ENCODE assay signal across 24 cellular contexts in the genomic region with DNA sequence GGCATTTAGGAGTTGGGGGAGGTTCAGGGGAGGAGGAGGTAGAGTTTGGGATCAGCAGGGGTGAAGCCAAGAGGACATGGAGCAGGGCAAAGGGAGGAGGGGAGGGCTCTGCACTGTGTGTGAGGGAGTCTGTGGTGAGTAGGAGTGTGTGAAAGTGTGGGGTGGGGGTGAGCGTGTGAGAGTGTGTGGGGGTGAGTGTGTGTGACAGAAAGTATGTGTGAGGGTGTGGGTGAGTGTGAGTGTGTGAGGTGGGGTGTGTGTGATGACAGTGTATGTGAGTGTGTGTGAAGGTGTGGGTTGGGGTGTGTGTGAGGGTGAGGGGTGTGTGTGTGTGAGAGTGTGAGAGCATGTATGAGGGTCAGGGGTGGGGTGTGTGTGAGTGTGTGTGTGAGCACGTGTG.
DNase-seq lines count a peak whose midpoint lies in the region; FAIRE-seq and TF ChIP-seq lines count a peak whose summit lies in the region.
"Had no signal": no experiment of that assay in that cellular context is flagged by ENCODE, and none has a peak within 500 bp of the region (broad histone marks: within the 10 kb centered on the region; RNA-seq: fewer than 3 reads in every experiment).

No MANE protein-coding gene starts in this region.

- H3K27me3 Mint-ChIP-seq in immature natural killer cell (ENCODE audit: low read depth in 3 of 3) = peaks cover 4 to 13% (median 10%) of the 10 kb centered on the region in 3 donors

- H3K27me3 ChIP-seq in spleen (replicated peaks in 1 of 7) = peaks cover 0 to 18% (median 0%) of the 10 kb centered on the region in 7 donors

- no peaks in the 10 kb centered on the region for H3K4me1 ChIP-seq in HEK293 (ENCODE audit: control insufficient read depth, insufficient read depth, low read length)
- H3K4me1 ChIP-seq in spleen = no peaks in the 10 kb centered on the region

- TF ChIP-seq CTCF in GM13976 (IDR thresholded peaks at IDR 0.05; ENCODE audit: borderline replicate concordance, control extremely low read depth, extremely low read depth, insufficient read depth, missing control alignments) (no peak), HEK293 (tag by site-specific recombination; IDR thresholded peaks at IDR 0.05) (no peak), spleen (IDR thresholded peaks at IDR 0.05 in 8 of 11, conservative IDR thresholded peaks at IDR 0.05 in 3 of 11) (no peak)

- in situ Hi-C loops in GM13976 (cut with MboI; ENCODE audit: low sequenced_read_pairs, unreplicated experiment) = no loop called here

- no peak overlapping the region for H3K4me3 Mint-ChIP-seq in immature natural killer cell
- H3K4me3 Mint-ChIP-seq: CD4-positive, alpha-beta T cell had no signal

- peaks cover 0 to 6% of the 10 kb centered on the region in 2 donors for H3K4me1 Mint-ChIP-seq in immature natural killer cell

- H3K27ac Mint-ChIP-seq in immature natural killer cell = peak overlapping the region in 5 of 6 donors; percentile 12 to 82 (median 34)
- H3K27ac Mint-ChIP-seq: CD4-positive, alpha-beta T cell had no signal

- H3K27ac ChIP-seq in HEK293 (ENCODE audit: extremely low read depth, low read depth, low read length) = no peak overlapping the region
- no peak overlapping the region for H3K27ac ChIP-seq in spleen
- H3K27ac ChIP-seq: A549; BLaER1 treated with 17β-estradiol and CSF1 and Interleukin-3, amounts not matched to agents 10 nM and 100 nM; PC-9 had no signal

- WGBS in spleen, 5 donors = 82 to 95% (median 90%) methylated on average over 2 of the region's 2 CpGs

- no peak overlapping the region for H3K4me3 ChIP-seq in HEK293 (ENCODE audit: low read depth, low read length)
- H3K4me3 ChIP-seq in spleen = no peak overlapping the region
- H3K4me3 ChIP-seq: A549; BLaER1 treated with 17β-estradiol and CSF1 and Interleukin-3, amounts not matched to agents 10 nM and 100 nM; PC-9 had no signal

- DNase-seq in GM13976 (ENCODE audit: low spot score) (peak; percentile 8), immature natural killer cell (no peak), spleen (peak; percentile 15), H54 (ENCODE audit: insufficient read length, low spot score) (no peak), RPMI8226 (no peak)
- no peak for DNase-seq in activated effector memory CD4-positive, alpha-beta T cell treated with Interleukin-2 at 50 U/mL for 16 hours
- DNase-seq: AML-193; CD4-positive, alpha-beta T cell; KBM-7; MV-4-11; NCI-H1105 treated with DMSO at 0.1 percent for 48 hours; NCI-H146; NCI-H1930; NCI-H2107; NCI-H526; NCI-H82; NK-92 treated with Interleukin-12 subunit alpha and Interleukin-12 subunit beta, amount 100 ng/mL, for 24 hours; PC-9; SHP77 had no signal

- peaks cover 0 to 4% of the 10 kb centered on the region in 2 experiments; a peak in 2 of 3 replicates for H3K36me3 ChIP-seq in HEK293 (ENCODE audit: control insufficient read depth in 2 of 2, insufficient read depth in 1 of 2, low read length in 2 of 2)
- no peaks in the 10 kb centered on the region for H3K36me3 ChIP-seq in spleen
- H3K36me3 ChIP-seq: BLaER1 treated with 17β-estradiol and CSF1 and Interleukin-3, amounts not matched to agents 10 nM and 100 nM had no signal

- POLR2A ChIA-PET in HEK293 (lab: Yijun Ruan, JAX) = no interaction called here

- CTCF ChIA-PET in HEK293 (lab: Yijun Ruan, JAX) = no interaction called here

- no peak for FAIRE-seq in H54 (lab: Jason Lieb, UNC)
- FAIRE-seq: A549, D721Med, HepG2 had no signal

- H3K9me3 ChIP-seq in HEK293 (ENCODE audit: control insufficient read depth, insufficient read depth, low read depth, low read length) (no peaks in the 10 kb centered on the region; the same call in 1 of the 2 replicates), spleen (peaks cover 0 to 26% (median 15%) of the 10 kb centered on the region in 8 donors)
- H3K9me3 ChIP-seq: A549 had no signal

- TF ChIP-seq POLR2A in spleen (IDR thresholded peaks at IDR 0.05) (no peak), H54 (IDR thresholded peaks at IDR 0.05; ENCODE audit: low read depth, low read length) (no peak)

- intact Hi-C loops in spleen (cut with DNase I; ENCODE audit: low total_unique reads) = no loop called here

- H3K9me3 Mint-ChIP-seq in immature natural killer cell = peaks cover 0 to 13% (median 2%) of the 10 kb centered on the region in 6 donors

- H3K36me3 Mint-ChIP-seq in immature natural killer cell = peaks cover 0 to 3% (median 0%) of the 10 kb centered on the region in 3 donors

TF ChIP-seq in HEK293, 187 proteins besides CTCF, POLR2A, EP300 and RAD21 (continues in another document):
- TF ChIP-seq, protein P1, sequence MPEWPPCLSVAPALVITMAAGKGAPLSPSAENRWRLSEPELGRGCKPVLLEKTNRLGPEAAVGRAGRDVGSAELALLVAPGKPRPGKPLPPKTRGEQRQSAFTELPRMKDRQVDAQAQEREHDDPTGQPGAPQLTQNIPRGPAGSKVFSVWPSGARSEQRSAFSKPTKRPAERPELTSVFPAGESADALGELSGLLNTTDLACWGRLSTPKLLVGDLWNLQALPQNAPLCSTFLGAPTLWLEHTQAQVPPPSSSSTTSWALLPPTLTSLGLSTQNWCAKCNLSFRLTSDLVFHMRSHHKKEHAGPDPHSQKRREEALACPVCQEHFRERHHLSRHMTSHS (tag by site-specific recombination; IDR thresholded peaks at IDR 0.05) = no peak
- no peak for TF ChIP-seq ZNF792 (tag by site-specific recombination; IDR thresholded peaks at IDR 0.05)
- peak; percentile 58; the same call in 1 of the 2 replicates for TF ChIP-seq ZNF621 (tag by site-specific recombination; IDR thresholded peaks at IDR 0.05)
- TF ChIP-seq GFI1B (tag by site-specific recombination; IDR thresholded peaks at IDR 0.05) = no peak
- TF ChIP-seq ZNF544 (tag by site-specific recombination; IDR thresholded peaks at IDR 0.05) = no peak
- TF ChIP-seq, protein P2, sequence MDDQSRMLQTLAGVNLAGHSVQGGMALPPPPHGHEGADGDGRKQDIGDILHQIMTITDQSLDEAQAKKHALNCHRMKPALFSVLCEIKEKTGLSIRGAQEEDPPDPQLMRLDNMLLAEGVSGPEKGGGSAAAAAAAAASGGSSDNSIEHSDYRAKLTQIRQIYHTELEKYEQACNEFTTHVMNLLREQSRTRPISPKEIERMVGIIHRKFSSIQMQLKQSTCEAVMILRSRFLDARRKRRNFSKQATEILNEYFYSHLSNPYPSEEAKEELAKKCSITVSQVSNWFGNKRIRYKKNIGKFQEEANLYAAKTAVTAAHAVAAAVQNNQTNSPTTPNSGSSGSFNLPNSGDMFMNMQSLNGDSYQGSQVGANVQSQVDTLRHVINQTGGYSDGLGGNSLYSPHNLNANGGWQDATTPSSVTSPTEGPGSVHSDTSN (CRISPR knock-in tag; IDR thresholded peaks at IDR 0.05) = no peak
- TF ChIP-seq ZNF548 (tag by site-specific recombination; IDR thresholded peaks at IDR 0.05) = no peak
- TF ChIP-seq ZNF701 (tag by site-specific recombination; IDR thresholded peaks at IDR 0.05) = no peak
- no peak for TF ChIP-seq ZNF629 (tag by site-specific recombination; IDR thresholded peaks at IDR 0.05)
- no peak for TF ChIP-seq ZNF354C (tag by site-specific recombination; IDR thresholded peaks at IDR 0.05; ENCODE audit: borderline replicate concordance, low read depth)
- no peak for TF ChIP-seq REPIN1 (tag by site-specific recombination; IDR thresholded peaks at IDR 0.05; ENCODE audit: low read depth)
- TF ChIP-seq ZNF2 (tag by site-specific recombination; IDR thresholded peaks at IDR 0.05) = no peak
- TF ChIP-seq ZNF677 (tag by site-specific recombination; IDR thresholded peaks at IDR 0.05) = no peak
- TF ChIP-seq EGR2 (tag by site-specific recombination; IDR thresholded peaks at IDR 0.05; ENCODE audit: low read depth) = peak; percentile 80
- TF ChIP-seq ZNF169 (tag by site-specific recombination; IDR thresholded peaks at IDR 0.05) = no peak
- TF ChIP-seq ZNF530 (tag by site-specific recombination; IDR thresholded peaks at IDR 0.05; ENCODE audit: low read depth) = no peak
- TF ChIP-seq ZNF626 (tag by site-specific recombination; IDR thresholded peaks at IDR 0.05) = no peak
- no peak for TF ChIP-seq ZNF473 (tag by site-specific recombination; IDR thresholded peaks at IDR 0.05)
- no peak for TF ChIP-seq ZNF596 (tag by site-specific recombination; IDR thresholded peaks at IDR 0.05)
- no peak for TF ChIP-seq ZNF549 (tag by site-specific recombination; IDR thresholded peaks at IDR 0.05)
- no peak for TF ChIP-seq ZBTB21 (tag by site-specific recombination; IDR thresholded peaks at IDR 0.05)
- TF ChIP-seq, protein P3, sequence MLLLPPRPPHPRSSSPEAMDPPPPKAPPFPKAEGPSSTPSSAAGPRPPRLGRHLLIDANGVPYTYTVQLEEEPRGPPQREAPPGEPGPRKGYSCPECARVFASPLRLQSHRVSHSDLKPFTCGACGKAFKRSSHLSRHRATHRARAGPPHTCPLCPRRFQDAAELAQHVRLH (tag by site-specific recombination; IDR thresholded peaks at IDR 0.05) = no peak
- TF ChIP-seq ZNF658 (tag by site-specific recombination; IDR thresholded peaks at IDR 0.05) = no peak
- no peak for TF ChIP-seq ZNF155 (tag by site-specific recombination; IDR thresholded peaks at IDR 0.05)
- no peak for TF ChIP-seq HOXA7 (CRISPR knock-in tag; IDR thresholded peaks at IDR 0.05; ENCODE audit: borderline replicate concordance)
- TF ChIP-seq, protein P4, sequence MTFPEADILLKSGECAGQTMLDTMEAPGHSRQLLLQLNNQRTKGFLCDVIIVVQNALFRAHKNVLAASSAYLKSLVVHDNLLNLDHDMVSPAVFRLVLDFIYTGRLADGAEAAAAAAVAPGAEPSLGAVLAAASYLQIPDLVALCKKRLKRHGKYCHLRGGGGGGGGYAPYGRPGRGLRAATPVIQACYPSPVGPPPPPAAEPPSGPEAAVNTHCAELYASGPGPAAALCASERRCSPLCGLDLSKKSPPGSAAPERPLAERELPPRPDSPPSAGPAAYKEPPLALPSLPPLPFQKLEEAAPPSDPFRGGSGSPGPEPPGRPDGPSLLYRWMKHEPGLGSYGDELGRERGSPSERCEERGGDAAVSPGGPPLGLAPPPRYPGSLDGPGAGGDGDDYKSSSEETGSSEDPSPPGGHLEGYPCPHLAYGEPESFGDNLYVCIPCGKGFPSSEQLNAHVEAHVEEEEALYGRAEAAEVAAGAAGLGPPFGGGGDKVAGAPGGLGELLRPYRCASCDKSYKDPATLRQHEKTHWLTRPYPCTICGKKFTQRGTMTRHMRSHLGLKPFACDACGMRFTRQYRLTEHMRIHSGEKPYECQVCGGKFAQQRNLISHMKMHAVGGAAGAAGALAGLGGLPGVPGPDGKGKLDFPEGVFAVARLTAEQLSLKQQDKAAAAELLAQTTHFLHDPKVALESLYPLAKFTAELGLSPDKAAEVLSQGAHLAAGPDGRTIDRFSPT (tag by site-specific recombination; IDR thresholded peaks at IDR 0.05) = no peak
- TF ChIP-seq ZNF366 (tag by site-specific recombination; conservative IDR thresholded peaks at IDR 0.05) = no peak

Comparison
In these comparisons a context has a peak if more than half of its experiments do, and no peak if none do; other contexts are left out.
1. DNase-seq: peak in GM13976 (single experiment) and spleen (single experiment); none in immature natural killer cell (0 of 3), activated effector memory CD4-positive, alpha-beta T cell treated with Interleukin-2 at 50 U/mL for 16 hours (single experiment), H54 (single experiment) and RPMI8226 (single experiment).